9 cellular contexts compared by ENCODE assay signal in the genomic region with DNA sequence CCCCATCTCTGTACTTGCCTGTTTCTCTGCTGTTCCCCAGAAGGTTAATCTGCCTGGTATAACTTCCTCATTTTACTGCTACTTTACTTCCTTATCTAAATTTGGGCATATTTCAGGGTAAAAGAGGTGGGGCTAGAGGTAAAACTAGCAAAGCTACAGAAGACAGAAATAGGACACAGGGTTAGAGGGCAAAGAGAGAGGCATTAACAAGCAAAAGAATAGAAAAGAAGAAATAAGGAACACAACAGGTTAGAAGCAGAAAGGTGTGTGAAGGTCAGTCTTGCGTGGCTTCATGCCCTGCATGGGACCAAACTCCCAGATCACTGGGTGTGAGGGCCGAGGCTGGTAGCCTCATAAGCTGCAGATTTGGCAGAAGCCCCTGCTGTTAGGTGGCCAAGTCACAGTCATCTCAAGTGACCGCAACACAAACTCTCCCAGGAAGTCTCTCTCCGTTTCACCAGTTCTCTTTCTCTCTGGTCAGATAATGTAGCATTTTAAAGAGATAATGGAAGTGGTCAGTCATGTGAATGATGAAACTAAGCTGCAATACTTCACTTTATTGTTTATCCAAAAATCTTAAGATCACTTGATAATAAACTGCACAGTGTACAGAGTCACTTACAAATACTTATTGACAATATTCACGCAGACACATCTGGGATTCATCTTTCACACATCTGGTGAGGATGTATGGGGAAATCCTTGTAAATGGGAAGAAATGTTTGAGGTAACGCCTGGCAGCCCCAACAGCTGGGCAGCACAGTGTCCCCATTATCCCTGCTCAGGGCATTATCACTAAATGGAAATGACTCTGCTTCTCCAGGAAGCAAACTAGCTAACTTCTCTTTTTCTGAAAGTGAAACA. TPM values are rescaled to one million over a fixed set of nuclear protein-coding genes. Genes with fewer than 3 reads are reported as not detected.
DNase-seq lines count a peak whose midpoint lies in the region; ATAC-seq lines count a peak whose summit lies in the region.
"Had no signal": no experiment of that assay in that cellular context is flagged by ENCODE, and none has a peak within 500 bp of the region (broad histone marks: within the 10 kb centered on the region; RNA-seq: fewer than 3 reads in every experiment).

No MANE protein-coding gene starts in this region.

- H3K9me3 ChIP-seq in BLaER1: peaks cover 8% of the 10 kb centered on the region

- ATAC-seq in GM19395 (IDR thresholded peaks at IDR 0.05; ENCODE audit: unreplicated experiment) (peak; percentile 57), HG03354 (IDR thresholded peaks at IDR 0.05; ENCODE audit: poor library complexity, severe bottlenecking, unreplicated experiment) (peak; percentile 52)
- ATAC-seq in activated naive CD4-positive, alpha-beta T cell treated with anti-CD3 and anti-CD28 coated beads, Interleukin-2, amount 50 U/mL, for 72 hours: no peak

- peaks cover 18% of the 10 kb centered on the region for H3K4me1 ChIP-seq in BLaER1

- no peak overlapping the region for H3K4me3 Mint-ChIP-seq in activated naive CD8-positive, alpha-beta T cell treated with anti-CD3 and anti-CD28 coated beads for 36 hours

- H3K36me3 ChIP-seq in BLaER1: no peaks in the 10 kb centered on the region

- no peak for DNase-seq in activated naive CD8-positive, alpha-beta T cell treated with anti-CD3 and anti-CD28 coated beads for 36 hours
- DNase-seq in activated naive CD4-positive, alpha-beta T cell treated with anti-CD3 and anti-CD28 coated beads, Interleukin-2, amount 50 U/mL, for 72 hours (ENCODE audit: low spot score in 2 of 2): no peak
- no peak for DNase-seq in DMS153 (lab: John Stamatoyannopoulos, UW)
- no peak for DNase-seq in activated CD4-positive, CD25-positive, alpha-beta regulatory T cell (lab: John Stamatoyannopoulos, UW)
- DNase-seq in NCI-H2029 (lab: John Stamatoyannopoulos, UW): no peak
- DNase-seq: DND-41 had no signal

- H3K9me3 Mint-ChIP-seq in activated naive CD8-positive, alpha-beta T cell treated with anti-CD3 and anti-CD28 coated beads for 36 hours: peaks cover 7% of the 10 kb centered on the region
- peaks cover 3 to 19% of the 10 kb centered on the region in 2 donors for H3K9me3 Mint-ChIP-seq in activated naive CD4-positive, alpha-beta T cell treated with anti-CD3 and anti-CD28 coated beads, Interleukin-2, amount 50 U/mL, for 72 hours

- H3K36me3 Mint-ChIP-seq in activated naive CD8-positive, alpha-beta T cell treated with anti-CD3 and anti-CD28 coated beads for 36 hours: peaks cover 25% of the 10 kb centered on the region
- peaks cover 29 to 30% of the 10 kb centered on the region in 2 donors for H3K36me3 Mint-ChIP-seq in activated naive CD4-positive, alpha-beta T cell treated with anti-CD3 and anti-CD28 coated beads, Interleukin-2, amount 50 U/mL, for 72 hours

- H3K27ac Mint-ChIP-seq in activated naive CD8-positive, alpha-beta T cell treated with anti-CD3 and anti-CD28 coated beads for 36 hours: peak overlapping the region; percentile 8
- H3K27ac Mint-ChIP-seq in activated naive CD4-positive, alpha-beta T cell treated with anti-CD3 and anti-CD28 coated beads, Interleukin-2, amount 50 U/mL, for 72 hours: peak overlapping the region in 1 of 2 donors; percentile 48

- peaks cover 27% of the 10 kb centered on the region for H3K4me1 Mint-ChIP-seq in activated naive CD8-positive, alpha-beta T cell treated with anti-CD3 and anti-CD28 coated beads for 36 hours

- no peak overlapping the region for H3K9ac ChIP-seq in BLaER1

- no peaks in the 10 kb centered on the region for H4K20me1 ChIP-seq in BLaER1

- H3K4me3 ChIP-seq in BLaER1: no peak overlapping the region

- no peak overlapping the region for H3K27ac ChIP-seq in BLaER1

- no peaks in the 10 kb centered on the region for H3K27me3 ChIP-seq in BLaER1

- peak overlapping the region; percentile 41 for H3K4me2 ChIP-seq in BLaER1

- no peaks in the 10 kb centered on the region for H3K27me3 Mint-ChIP-seq in activated naive CD8-positive, alpha-beta T cell treated with anti-CD3 and anti-CD28 coated beads for 36 hours

RNA-seq across cellular contexts. Expression of a gene that starts 16.4 kb away (rescaled TPM):
- total RNA-seq in activated naive CD8-positive, alpha-beta T cell treated with anti-CD3 and anti-CD28 coated beads for 36 hours: 10 to 100 TPM; 18.3 to 18.5 TPM
- 10 to 100 TPM; 13.4 to 17.1 TPM for total RNA-seq in activated naive CD4-positive, alpha-beta T cell treated with anti-CD3 and anti-CD28 coated beads, Interleukin-2, amount 50 U/mL, for 72 hours

Comparison
In these comparisons a context has a peak if more than half of its experiments do, and no peak if none do; other contexts are left out.
1. ATAC-seq: peak in GM19395 (single experiment) and HG03354 (single experiment); none in activated naive CD4-positive, alpha-beta T cell treated with anti-CD3 and anti-CD28 coated beads, Interleukin-2, amount 50 U/mL, for 72 hours (0 of 2).